In the genomic region with DNA sequence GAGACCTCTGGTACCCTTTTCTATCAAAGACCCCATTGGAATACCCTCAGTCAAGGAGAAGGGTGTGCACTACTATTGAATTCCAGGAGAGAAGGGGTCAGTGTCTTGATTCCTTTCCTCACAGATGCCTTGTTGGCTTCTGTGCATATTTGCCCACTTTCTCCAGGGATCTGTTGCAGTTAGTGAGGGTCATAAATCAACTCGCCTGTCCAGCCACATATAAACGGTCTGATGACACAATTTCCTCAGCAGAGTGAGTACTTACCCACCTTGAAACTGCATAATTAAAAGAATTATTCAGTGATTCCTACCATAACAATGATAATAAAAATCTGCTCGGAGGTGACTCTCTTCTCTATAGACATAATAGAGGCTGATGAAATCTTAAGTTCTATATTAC, we compare ENCODE assay signal across 14 cellular contexts.
A peak's percentile ranks its signal among the peaks of the same experiment; 100 is the strongest.
DNase-seq lines count a peak whose midpoint lies in the region; ATAC-seq lines count a peak whose summit lies in the region.
"Had no signal": no experiment of that assay in that cellular context is flagged by ENCODE, and none has a peak within 500 bp of the region (broad histone marks: within the 10 kb centered on the region; RNA-seq: fewer than 3 reads in every experiment).

No MANE protein-coding gene starts in this region.

- H3K9me3 Mint-ChIP-seq in activated T-cell treated with anti-CD3 and anti-CD28 coated beads, Interleukin-2, amount 50 U/mL, for 24 hours: no peaks in the 10 kb centered on the region
- H3K9me3 Mint-ChIP-seq: CD14-positive monocyte, HFFc6 had no signal

- no peak overlapping the region for H3K27ac Mint-ChIP-seq in activated T-cell treated with anti-CD3 and anti-CD28 coated beads, Interleukin-2, amount 50 U/mL, for 24 hours
- H3K27ac Mint-ChIP-seq: CD4-positive, alpha-beta memory T cell; HFFc6 had no signal

- peak in 2 of 3 experiments; percentile 23 to 71 for DNase-seq in NCI-H1417 (lab: John Stamatoyannopoulos, UW)
- no peak for DNase-seq in NCI-H1417 treated with DMSO at 0.1 percent for 48 hours (lab: John Stamatoyannopoulos, UW)
- peak; percentile 17 for DNase-seq in NOMO-1 treated with DMSO at 0.1 percent for 48 hours (lab: John Stamatoyannopoulos, UW; ENCODE audit: unreplicated experiment)
- DNase-seq in kidney glomerular epithelial cell (lab: John Stamatoyannopoulos, UW): peak; percentile 42
- no peak for DNase-seq in HCEC 1CT
- no peak for DNase-seq in activated T-cell treated with anti-CD3 and anti-CD28 coated beads, Interleukin-2, amount 50 U/mL, for 24 hours
- DNase-seq: 8988T; CD4-positive, alpha-beta memory T cell; DMS153; DMS79; GF-D8; HFFc6 had no signal

- H3K4me3 Mint-ChIP-seq in activated T-cell treated with anti-CD3 and anti-CD28 coated beads, Interleukin-2, amount 50 U/mL, for 24 hours: no peak overlapping the region
- H3K4me3 Mint-ChIP-seq: CD14-positive monocyte; CD4-positive, alpha-beta memory T cell; HFFc6 had no signal

- no peak for ATAC-seq in GM19455 (IDR thresholded peaks at IDR 0.05; ENCODE audit: unreplicated experiment)

- no peaks in the 10 kb centered on the region for H3K4me1 Mint-ChIP-seq in activated T-cell treated with anti-CD3 and anti-CD28 coated beads, Interleukin-2, amount 50 U/mL, for 24 hours (ENCODE audit: low read depth)
- H3K4me1 Mint-ChIP-seq: CD14-positive monocyte; CD4-positive, alpha-beta memory T cell had no signal

- H3K36me3 Mint-ChIP-seq in activated T-cell treated with anti-CD3 and anti-CD28 coated beads, Interleukin-2, amount 50 U/mL, for 24 hours (ENCODE audit: low read depth): no peaks in the 10 kb centered on the region
- H3K36me3 Mint-ChIP-seq: CD14-positive monocyte; CD4-positive, alpha-beta memory T cell had no signal

- peaks cover 33% of the 10 kb centered on the region for H3K27me3 Mint-ChIP-seq in activated T-cell treated with anti-CD3 and anti-CD28 coated beads, Interleukin-2, amount 50 U/mL, for 24 hours

Comparison
In these comparisons a context has a peak if more than half of its experiments do, and no peak if none do; other contexts are left out.
1. DNase-seq: peak in NCI-H1417 (2 of 3), NOMO-1 treated with DMSO at 0.1 percent for 48 hours (single experiment) and kidney glomerular epithelial cell (single experiment); none in NCI-H1417 treated with DMSO at 0.1 percent for 48 hours (single experiment), HCEC 1CT (single experiment) and activated T-cell treated with anti-CD3 and anti-CD28 coated beads, Interleukin-2, amount 50 U/mL, for 24 hours (single experiment).